Comparison of ENCODE assay signal across 2 cellular contexts in the genomic region with DNA sequence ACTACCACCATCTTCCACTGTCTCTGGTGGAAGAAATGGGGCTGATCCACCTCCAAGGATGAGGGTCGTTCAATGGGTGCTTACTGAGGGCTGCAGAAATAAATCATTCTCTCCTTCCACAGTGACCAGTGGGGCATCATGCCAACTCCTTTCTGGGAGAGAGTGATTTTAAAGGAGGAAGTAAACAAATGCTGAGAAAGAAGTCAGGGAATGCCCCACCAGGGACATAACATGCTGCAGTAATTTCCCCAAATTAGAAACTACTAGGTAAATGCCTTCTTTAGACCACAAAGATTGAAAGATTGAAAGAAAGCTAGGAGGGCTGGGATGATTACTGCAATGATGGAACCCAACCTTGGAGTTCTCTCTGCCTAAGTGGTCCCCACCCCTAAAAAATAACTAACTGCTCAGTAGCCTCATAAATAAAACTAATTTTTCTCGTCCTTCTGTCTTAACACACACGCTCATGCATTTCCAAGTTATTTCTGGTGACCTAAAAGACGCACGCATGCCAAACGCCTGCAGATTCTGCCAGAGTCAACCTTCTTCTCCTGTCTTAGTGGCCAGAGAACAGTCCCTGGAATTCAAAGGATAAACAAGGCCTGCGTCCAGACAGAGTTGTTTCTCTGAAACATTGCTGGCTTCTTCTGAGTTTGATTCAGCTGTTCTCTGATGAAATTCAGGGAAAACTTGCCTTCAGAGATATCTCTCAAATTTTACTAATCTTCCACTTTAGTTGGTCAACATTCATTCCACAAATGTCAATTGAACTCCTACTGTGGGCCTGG.
TF ChIP-seq lines count a peak whose summit lies in the region.

No MANE protein-coding gene starts in this region.

TF ChIP-seq in liver, 16 proteins besides CTCF, POLR2A, EP300 and RAD21 (continued from another document):
- TF ChIP-seq HNF4A (conservative IDR thresholded peaks at IDR 0.05) (no peak), TAF1 (conservative IDR thresholded peaks at IDR 0.05) (no peak), NR2F2 (IDR thresholded peaks at IDR 0.05) (peak; percentile 67), GABPA (IDR thresholded peaks at IDR 0.05 in 1 of 2, conservative IDR thresholded peaks at IDR 0.05 in 1 of 2) (no peak), HNF4G (IDR thresholded peaks at IDR 0.05) (no peak), YY1 (IDR thresholded peaks at IDR 0.05) (no peak), RXRA (IDR thresholded peaks at IDR 0.05) (peak in 1 of 2 donors; percentile 21), FOXA2 (IDR thresholded peaks at IDR 0.05) (no peak)
- TF ChIP-seq, protein P1, sequence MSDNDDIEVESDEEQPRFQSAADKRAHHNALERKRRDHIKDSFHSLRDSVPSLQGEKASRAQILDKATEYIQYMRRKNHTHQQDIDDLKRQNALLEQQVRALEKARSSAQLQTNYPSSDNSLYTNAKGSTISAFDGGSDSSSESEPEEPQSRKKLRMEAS (IDR thresholded peaks at IDR 0.05), result no peak
- TF ChIP-seq, protein P2, sequence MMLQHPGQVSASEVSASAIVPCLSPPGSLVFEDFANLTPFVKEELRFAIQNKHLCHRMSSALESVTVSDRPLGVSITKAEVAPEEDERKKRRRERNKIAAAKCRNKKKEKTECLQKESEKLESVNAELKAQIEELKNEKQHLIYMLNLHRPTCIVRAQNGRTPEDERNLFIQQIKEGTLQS (IDR thresholded peaks at IDR 0.05), result no peak

TF ChIP-seq in HepG2, 621 proteins besides CTCF, POLR2A, EP300 and RAD21 (continued from another document):
- no peak for TF ChIP-seq ZNF432 (CRISPR knock-in tag; IDR thresholded peaks at IDR 0.05; ENCODE audit: borderline replicate concordance)
- TF ChIP-seq MATR3 (CRISPR knock-in tag; IDR thresholded peaks at IDR 0.05), result no peak
- no peak for TF ChIP-seq NFKB2 (CRISPR knock-in tag; IDR thresholded peaks at IDR 0.05; ENCODE audit: borderline replicate concordance)
